24 cellular contexts compared by ENCODE assay signal in genomic region chr22:28402066-28402465, GRCh38.
A peak's percentile ranks its signal among the peaks of the same experiment; 100 is the strongest.
DNase-seq lines count a peak whose midpoint lies in the region; ATAC-seq, FAIRE-seq and TF ChIP-seq lines count a peak whose summit lies in the region.
"Had no signal": no experiment of that assay in that cellular context is flagged by ENCODE, and none has a peak within 500 bp of the region (broad histone marks: within the 10 kb centered on the region; RNA-seq: fewer than 3 reads in every experiment).

No MANE protein-coding gene starts in this region.

- H3K27ac ChIP-seq in OCI-LY3 (ENCODE audit: low read length) (peak overlapping the region; percentile 61), HepG2 (ENCODE audit: extremely low read length, insufficient read depth, low read length) (no peak overlapping the region)
- H3K27ac ChIP-seq: GM23248, HL-60, SJSA1 had no signal

- TF ChIP-seq CTCF in OCI-LY3 (IDR thresholded peaks at IDR 0.05; ENCODE audit: low read depth, low read length) (no peak), HepG2 (CRISPR knock-in tag; IDR thresholded peaks at IDR 0.05) (no peak)

- 90% methylated on average over 2 of the region's 2 CpGs for WGBS in HepG2 (ENCODE audit: low lambda C conversion rate)

- H3K79me2 ChIP-seq in OCI-LY3 (ENCODE audit: low read length) (no peaks in the 10 kb centered on the region), HepG2 (ENCODE audit: insufficient read depth, low read length) (no peaks in the 10 kb centered on the region)

- FAIRE-seq in urothelium cell line (lab: Jason Lieb, UNC) (peak; percentile 84), HepG2 (lab: Jason Lieb, UNC) (no peak)
- FAIRE-seq: A204.1, GM12878, GM19239 had no signal

- no peaks in the 10 kb centered on the region for H3K27me3 Mint-ChIP-seq in activated naive CD4-positive, alpha-beta T cell treated with anti-CD3 and anti-CD28 coated beads for 36 hours (ENCODE audit: low read depth)
- peaks cover 3% of the 10 kb centered on the region for H3K27me3 Mint-ChIP-seq in activated naive CD4-positive, alpha-beta T cell treated with anti-CD3 and anti-CD28 coated beads, Interleukin-2, amount 10 ng/mL, durations not matched to agents 7 days and 5 days
- H3K27me3 Mint-ChIP-seq: CD4-positive, alpha-beta T cell had no signal

- ATAC-seq in HepG2 (no peak), GM21423 (IDR thresholded peaks at IDR 0.05; ENCODE audit: unreplicated experiment) (no peak)

- DNase-seq in NCI-H82 (lab: John Stamatoyannopoulos, UW): peak; percentile 5
- DNase-seq in NCI-H82 treated with DMSO at 0.1 percent for 48 hours (lab: John Stamatoyannopoulos, UW; ENCODE audit: unreplicated experiment): no peak
- DNase-seq in activated naive CD4-positive, alpha-beta T cell treated with anti-CD3 and anti-CD28 coated beads for 36 hours: no peak
- no peak for DNase-seq in activated naive CD4-positive, alpha-beta T cell treated with anti-CD3 and anti-CD28 coated beads, Interleukin-2, amount 10 ng/mL, durations not matched to agents 7 days and 5 days
- DNase-seq in urothelium cell line (ENCODE audit: low spot score): no peak
- DNase-seq in HepG2 (ENCODE audit: low spot score): no peak
- DNase-seq: Caco-2; CD4-positive, alpha-beta T cell; DMS53; EL; GM23248; IMR-90; NCI-H1417 treated with DMSO at 0.1 percent for 48 hours; NCI-H2029 treated with DMSO at 0.1 percent for 48 hours; NCI-H345; NCI-H774 had no signal

- no peaks in the 10 kb centered on the region for H3K36me3 Mint-ChIP-seq in activated naive CD4-positive, alpha-beta T cell treated with anti-CD3 and anti-CD28 coated beads for 36 hours (ENCODE audit: low read depth)
- H3K36me3 Mint-ChIP-seq in activated naive CD4-positive, alpha-beta T cell treated with anti-CD3 and anti-CD28 coated beads, Interleukin-2, amount 10 ng/mL, durations not matched to agents 7 days and 5 days: no peaks in the 10 kb centered on the region

- no peak overlapping the region; the same call in 1 of the 2 replicates for H3K9ac ChIP-seq in OCI-LY3 (ENCODE audit: low read length)
- no peak overlapping the region for H3K9ac ChIP-seq in HepG2 (ENCODE audit: insufficient read depth, low read depth, low read length)
- H3K9ac ChIP-seq: GM23248 had no signal

- POLR2A ChIA-PET in HepG2 (lab: Yijun Ruan, JAX): no interaction called here

- H3K9me3 Mint-ChIP-seq in activated naive CD4-positive, alpha-beta T cell treated with anti-CD3 and anti-CD28 coated beads for 36 hours: no peaks in the 10 kb centered on the region
- peaks cover 3% of the 10 kb centered on the region for H3K9me3 Mint-ChIP-seq in activated naive CD4-positive, alpha-beta T cell treated with anti-CD3 and anti-CD28 coated beads, Interleukin-2, amount 10 ng/mL, durations not matched to agents 7 days and 5 days
- H3K9me3 Mint-ChIP-seq: CD4-positive, alpha-beta T cell had no signal

- no TSS peak for BruUV-seq in HepG2 (replicated peaks; lab: Mats Ljungman, UMichigan)

- CTCF ChIA-PET in activated naive CD4-positive, alpha-beta T cell treated with anti-CD3 and anti-CD28 coated beads for 36 hours (lab: Charles Lee): no interaction called here
- CTCF ChIA-PET in activated naive CD4-positive, alpha-beta T cell treated with anti-CD3 and anti-CD28 coated beads, Interleukin-2, amount 10 ng/mL, durations not matched to agents 7 days and 5 days (lab: Charles Lee): no interaction called here
- CTCF ChIA-PET in HepG2 (lab: Yijun Ruan, JAX; ENCODE audit: low intra/inter-chr PET ratio, low total read pairs): no interaction called here

- TF ChIP-seq RAD21 in HepG2 (CRISPR knock-in tag; IDR thresholded peaks at IDR 0.05): no peak

- H2AFZ ChIP-seq in OCI-LY3 (ENCODE audit: low read depth, low read length): no peak overlapping the region
- no peak overlapping the region for H2AFZ ChIP-seq in HepG2 (ENCODE audit: low read length)
- H2AFZ ChIP-seq: GM23248 had no signal

- peaks cover 11% of the 10 kb centered on the region for H3K4me1 Mint-ChIP-seq in activated naive CD4-positive, alpha-beta T cell treated with anti-CD3 and anti-CD28 coated beads for 36 hours (ENCODE audit: low read depth)
- H3K4me1 Mint-ChIP-seq in activated naive CD4-positive, alpha-beta T cell treated with anti-CD3 and anti-CD28 coated beads, Interleukin-2, amount 10 ng/mL, durations not matched to agents 7 days and 5 days: peaks cover 16% of the 10 kb centered on the region

- H4K20me1 ChIP-seq in OCI-LY3 (ENCODE audit: insufficient read depth, low read length): no peaks in the 10 kb centered on the region
- no peaks in the 10 kb centered on the region for H4K20me1 ChIP-seq in HepG2 (ENCODE audit: insufficient read depth, low read length)

- H3K27me3 ChIP-seq in OCI-LY3 (ENCODE audit: low read depth, low read length) (no peaks in the 10 kb centered on the region), HepG2 (ENCODE audit: control insufficient read depth in 1 of 2, insufficient read depth in 2 of 2, low read length in 2 of 2) (no peaks in the 10 kb centered on the region)
- H3K27me3 ChIP-seq: SJSA1 had no signal

- TF ChIP-seq POLR2A in HepG2 (IDR thresholded peaks at IDR 0.05; ENCODE audit: insufficient read depth in 1 of 2, low read depth in 2 of 2, low read length in 2 of 2): no peak

- intact Hi-C loops in activated naive CD4-positive, alpha-beta T cell treated with anti-CD3 and anti-CD28 coated beads for 36 hours (cut with micrococcal nuclease): loop anchor here (1.0 kb wide), 3 partner anchors 23 to 339 kb away; partner anchors contain the start of gene CHEK2
- intact Hi-C loops in HepG2 (cut with micrococcal nuclease; ENCODE audit: unreplicated experiment): no loop called here

- no peaks in the 10 kb centered on the region for H3K36me3 ChIP-seq in OCI-LY3 (replicated peaks; ENCODE audit: low read depth, low read length)
- no peaks in the 10 kb centered on the region for H3K36me3 ChIP-seq in HepG2 (replicated peaks in 1 of 2; ENCODE audit: control insufficient read depth in 1 of 2, insufficient read depth in 2 of 2, low read length in 2 of 2)
- H3K36me3 ChIP-seq: HAP-1, SJSA1 had no signal

- peak overlapping the region; percentile 67 for H3K27ac Mint-ChIP-seq in activated naive CD4-positive, alpha-beta T cell treated with anti-CD3 and anti-CD28 coated beads for 36 hours
- H3K27ac Mint-ChIP-seq in activated naive CD4-positive, alpha-beta T cell treated with anti-CD3 and anti-CD28 coated beads, Interleukin-2, amount 10 ng/mL, durations not matched to agents 7 days and 5 days: no peak overlapping the region
- H3K27ac Mint-ChIP-seq: CD4-positive, alpha-beta T cell had no signal

- H3K4me3 ChIP-seq in OCI-LY3 (ENCODE audit: low read length) (peak overlapping the region; percentile 10), HepG2 (replicated peaks in 1 of 3; ENCODE audit: insufficient read depth in 1 of 3, low read depth in 2 of 3, low read length in 3 of 3) (no peak overlapping the region)
- H3K4me3 ChIP-seq: GM12878, GM23248, HAP-1, SJSA1 had no signal

- in situ Hi-C loops in HepG2 (cut with HindIII; ENCODE audit: extremely low pct_ligation_motif_present, low pct_unique_long_range_greater_than_20kb): no loop called here

- TF ChIP-seq EP300 in HepG2 (IDR thresholded peaks at IDR 0.05; ENCODE audit: low read depth in 2 of 2, low read length in 2 of 2): no peak
- TF ChIP-seq EP300 in HepG2 (CRISPR knock-in tag; IDR thresholded peaks at IDR 0.05; ENCODE audit: borderline replicate concordance): no peak

- no peaks in the 10 kb centered on the region for H3K9me3 ChIP-seq in OCI-LY3 (ENCODE audit: insufficient read depth, low read length)
- H3K9me3 ChIP-seq in HepG2 (ENCODE audit: low read length): no peaks in the 10 kb centered on the region
- H3K9me3 ChIP-seq: Caco-2, HAP-1, SJSA1 had no signal

- no peak overlapping the region for H3K4me3 Mint-ChIP-seq in activated naive CD4-positive, alpha-beta T cell treated with anti-CD3 and anti-CD28 coated beads for 36 hours
- no peak overlapping the region for H3K4me3 Mint-ChIP-seq in activated naive CD4-positive, alpha-beta T cell treated with anti-CD3 and anti-CD28 coated beads, Interleukin-2, amount 10 ng/mL, durations not matched to agents 7 days and 5 days
- H3K4me3 Mint-ChIP-seq: CD4-positive, alpha-beta T cell had no signal

- H3K4me2 ChIP-seq in OCI-LY3 (ENCODE audit: low read length) (peak overlapping the region; percentile 55), HepG2 (ENCODE audit: low read depth, low read length) (no peak overlapping the region)

- H3K4me1 ChIP-seq in OCI-LY3 (ENCODE audit: low read length) (peaks cover 21% of the 10 kb centered on the region), HepG2 (ENCODE audit: insufficient read depth, low read length) (no peaks in the 10 kb centered on the region)
- H3K4me1 ChIP-seq: Caco-2 had no signal

TF ChIP-seq in HepG2, 621 proteins besides CTCF, POLR2A, EP300 and RAD21 (continues in another document):
- no peak for TF ChIP-seq ZNF430 (CRISPR knock-in tag; IDR thresholded peaks at IDR 0.05)
- TF ChIP-seq ZFP37 (CRISPR knock-in tag; IDR thresholded peaks at IDR 0.05; ENCODE audit: borderline replicate concordance): no peak
- TF ChIP-seq POLR2AphosphoS5 (IDR thresholded peaks at IDR 0.05; ENCODE audit: low read depth, low read length): no peak
- no peak for TF ChIP-seq RFXANK (CRISPR knock-in tag; IDR thresholded peaks at IDR 0.05)
- no peak for TF ChIP-seq KAT7 (CRISPR knock-in tag; IDR thresholded peaks at IDR 0.05; ENCODE audit: borderline replicate concordance)
- TF ChIP-seq SIX1 (CRISPR knock-in tag; IDR thresholded peaks at IDR 0.05; ENCODE audit: borderline replicate concordance): no peak
- no peak for TF ChIP-seq ZFY (CRISPR knock-in tag; IDR thresholded peaks at IDR 0.05)
- no peak for TF ChIP-seq ZKSCAN1 (IDR thresholded peaks at IDR 0.05; ENCODE audit: low read length)
- TF ChIP-seq ZBTB20 (CRISPR knock-in tag; IDR thresholded peaks at IDR 0.05; ENCODE audit: borderline replicate concordance, low read depth): no peak
- TF ChIP-seq ZBTB39 (CRISPR knock-in tag; IDR thresholded peaks at IDR 0.05): no peak
- no peak for TF ChIP-seq NFIB (CRISPR knock-in tag; IDR thresholded peaks at IDR 0.05; ENCODE audit: borderline replicate concordance)
- no peak for TF ChIP-seq HMGA1 (CRISPR knock-in tag; conservative IDR thresholded peaks at IDR 0.05)
